ENCODE assay signal across 8 cellular contexts in the genomic region with DNA sequence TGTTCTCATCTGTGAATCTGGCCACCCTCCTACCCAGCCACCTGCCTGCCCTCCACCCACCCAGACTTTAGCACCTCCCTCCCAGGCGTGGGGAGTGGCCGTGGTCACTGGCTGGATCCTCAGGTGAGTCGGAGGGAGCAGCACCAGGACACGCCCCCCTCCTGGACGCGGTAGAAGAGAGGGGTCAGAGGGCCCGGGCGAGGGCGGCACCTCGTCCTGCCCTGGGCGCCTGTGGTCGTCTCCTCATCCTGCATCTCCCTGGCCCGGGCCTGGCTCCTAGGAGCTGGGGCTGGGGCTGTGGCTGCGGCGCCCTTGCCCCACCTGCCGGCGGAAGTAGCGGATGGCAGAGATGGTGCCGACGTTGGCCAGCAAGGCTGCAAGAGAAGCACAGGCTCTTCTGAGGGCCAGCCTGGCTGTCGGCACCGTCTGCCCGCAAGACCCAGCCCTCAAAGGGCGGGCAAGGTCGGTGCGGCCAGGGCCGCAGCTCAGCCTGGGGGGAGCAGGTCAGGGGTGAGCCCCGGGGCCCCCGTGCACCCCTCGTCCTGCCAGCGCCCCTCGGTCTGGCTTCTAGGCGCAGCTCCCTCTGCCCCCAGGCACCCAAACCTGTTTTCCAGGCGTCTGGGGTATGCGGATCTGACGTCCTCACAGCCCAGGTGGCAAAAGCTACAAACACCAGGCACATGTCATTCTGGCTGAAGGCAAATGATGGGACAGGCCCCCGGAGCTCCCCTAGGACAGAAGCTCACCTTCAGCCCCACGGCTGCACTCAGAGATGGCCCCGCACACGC. TPM values are rescaled to one million over a fixed set of nuclear protein-coding genes. Genes with fewer than 3 reads are reported as not detected.
DNase-seq lines count a peak whose midpoint lies in the region; ATAC-seq and TF ChIP-seq lines count a peak whose summit lies in the region.

No MANE protein-coding gene starts in this region.

- DNase-seq in A673 (ENCODE audit: low spot score) (peak; percentile 90), T-helper 1 cell (peak in 4 of 5 donors; percentile 46 to 71 (median 56)), left colon (peak; percentile 53 to 74), middle frontal gyrus (ENCODE audit: extremely low spot score, low spot score) (no peak)
- peak; percentile 44 for DNase-seq in stimulated activated CD8-positive, alpha-beta memory T cell treated with anti-CD3 and anti-CD28 coated beads, Interleukin-12 subunit alpha, Interleukin-12 subunit beta, amount 100 ng/mL, for 4 hours (ENCODE audit: low read depth)

- intact Hi-C loops in A673 (cut with micrococcal nuclease; ENCODE audit: unreplicated experiment) (loop anchor here (5.0 kb wide), 1 partner anchor 109 kb away; no protein-coding TSS in a partner anchor), left colon (cut with DNase I, micrococcal nuclease) (loop anchor here in 1 of 2 donors (10.0 kb wide), 1 partner anchor 61 kb away; no protein-coding TSS in a partner anchor)

- H3K9me3 ChIP-seq in A673 (ENCODE audit: low read depth, low read length, poor library complexity, severe bottlenecking), result no peaks in the 10 kb centered on the region
- no peaks in the 10 kb centered on the region for H3K9me3 ChIP-seq in Loucy (ENCODE audit: insufficient read depth, low read depth, low read length)

- H3K9me3 Mint-ChIP-seq in brain, result peaks cover 0 to 8% (median 3%) of the 10 kb centered on the region in 5 experiments

- H3K36me3 Mint-ChIP-seq in brain, result no peaks in the 10 kb centered on the region

- peak overlapping the region in 1 of 5 experiments; percentile 80 for H3K27ac Mint-ChIP-seq in brain

- peak; percentile 77 for TF ChIP-seq CTCF in A673 (conservative IDR thresholded peaks at IDR 0.05; ENCODE audit: low read depth, low read length)
- peak; percentile 69 for TF ChIP-seq CTCF in GM12873 (IDR thresholded peaks at IDR 0.05; ENCODE audit: insufficient read depth, low read depth, low read length, missing control alignments)
- peak; percentile 61 for TF ChIP-seq CTCF in Loucy (conservative IDR thresholded peaks at IDR 0.05; ENCODE audit: low read length)
- peak; percentile 88 to 90 for TF ChIP-seq CTCF in brain (conservative IDR thresholded peaks at IDR 0.05)

- H3K9ac ChIP-seq in Loucy (ENCODE audit: low read depth, low read length, poor library complexity, severe bottlenecking), result peak overlapping the region; percentile 41

- H3K4me1 Mint-ChIP-seq in brain, result peaks cover 5% of the 10 kb centered on the region

- H3K27me3 ChIP-seq in A673 (replicated peaks; ENCODE audit: insufficient read depth, low read depth, low read length, poor library complexity) (peaks cover 13% of the 10 kb centered on the region), Loucy (ENCODE audit: insufficient read depth, low read length, poor library complexity, severe bottlenecking) (no peaks in the 10 kb centered on the region)

- POLR2A ChIA-PET in A673 (lab: Charles Lee; ENCODE audit: low non-redundant PET), result no interaction called here

- no peaks in the 10 kb centered on the region for H3F3A ChIP-seq in Loucy (ENCODE audit: low read depth)

- BruUV-seq in A673 (replicated peaks; lab: Mats Ljungman, UMichigan), result no TSS peak

- peak overlapping the region; percentile 83 for H3K4me2 ChIP-seq in Loucy (ENCODE audit: low read depth, low read length, poor library complexity, severe bottlenecking)

- H3K36me3 ChIP-seq in A673 (ENCODE audit: insufficient read depth, low read length, poor library complexity, severe bottlenecking) (no peaks in the 10 kb centered on the region), Loucy (ENCODE audit: insufficient read depth, low read length) (no peaks in the 10 kb centered on the region)

- H3K27me3 Mint-ChIP-seq in brain, result peaks cover 11% of the 10 kb centered on the region

- peaks cover 8% of the 10 kb centered on the region for H3K4me1 ChIP-seq in A673 (ENCODE audit: insufficient read depth, low read length, poor library complexity, severe bottlenecking)
- H3K4me1 ChIP-seq in Loucy (ENCODE audit: insufficient read depth, low read length, poor library complexity, severe bottlenecking), result peaks cover 4% of the 10 kb centered on the region

- H3K4me3 Mint-ChIP-seq in brain, result peak overlapping the region in 4 of 5 experiments; percentile 40 to 60 (median 50)

- CTCF ChIA-PET in A673 (lab: Charles Lee), result interaction anchor here (0.5 to 1.0 kb wide), 2 partner anchors 71 to 266 kb away, joined by 4 read pairs; no protein-coding TSS in a partner anchor

- no peaks in the 10 kb centered on the region for H3K9me2 ChIP-seq in Loucy (replicated peaks; ENCODE audit: low read depth, low read length)

- H3K4me3 ChIP-seq in A673 (ENCODE audit: low read depth, low read length, poor library complexity, severe bottlenecking) (peak overlapping the region; percentile 48), Loucy (ENCODE audit: low read length, poor library complexity, severe bottlenecking) (peak overlapping the region; percentile 66)

- H4K20me1 ChIP-seq in Loucy (ENCODE audit: insufficient read depth, low read length, poor library complexity, severe bottlenecking), result no peaks in the 10 kb centered on the region

- H3K79me2 ChIP-seq in Loucy (ENCODE audit: insufficient read depth, low read length), result no peaks in the 10 kb centered on the region

- peak overlapping the region; percentile 66 for H2AFZ ChIP-seq in Loucy (ENCODE audit: low read length)

- H3K27ac ChIP-seq in A673 (ENCODE audit: low read depth, low read length, poor library complexity, severe bottlenecking), result peak overlapping the region; percentile 62

- ATAC-seq in left colon, result peak; percentile 87

RNA-seq across cellular contexts. Expression of a gene that starts 5.8 kb away (rescaled TPM):
- total RNA-seq in A673 (2021) (0.28 TPM in 1 of 2 replicates, not detected in the other), left colon (under 1 TPM in 1 of 2 donors, not detected in 1; 0.14 TPM)
- not detected for polyA plus RNA-seq in brain (ENCODE audit: insufficient read depth, low read depth, low replicate concordance)

RNA-seq across cellular contexts. Expression of a gene that starts 9.8 kb away (rescaled TPM):
- total RNA-seq in A673 (2021) (not detected in 2 replicates), left colon (under 1 TPM; 0.58 to 0.95 TPM)
- not detected for polyA plus RNA-seq in brain (ENCODE audit: insufficient read depth, low read depth, low replicate concordance)

RNA-seq across cellular contexts. Expression of a gene that starts 15.7 kb away (rescaled TPM):
- 43.3 and 48.3 TPM in 2 replicates for total RNA-seq in A673 (2021)
- 5.6 TPM for polyA plus RNA-seq in brain (ENCODE audit: insufficient read depth, low read depth, low replicate concordance)
- 10 to 100 TPM in 1 of 2 donors, 1 to 10 TPM in 1; 9.9 to 13.1 TPM for total RNA-seq in left colon

RNA-seq across cellular contexts. Expression of a gene that starts 17.0 kb away (rescaled TPM):
- total RNA-seq in A673 (2021) (197 and 214 TPM in 2 replicates), left colon (10 to 100 TPM; 42.8 to 48.5 TPM)
- polyA plus RNA-seq in brain (ENCODE audit: insufficient read depth, low read depth, low replicate concordance), result 85.8 TPM

RNA-seq across cellular contexts. Expression of a gene that starts 23.8 kb away (rescaled TPM):
- total RNA-seq in A673 (2021), result 18.5 and 20.8 TPM in 2 replicates
- 4.9 TPM for polyA plus RNA-seq in brain (ENCODE audit: insufficient read depth, low read depth, low replicate concordance)
- total RNA-seq in left colon, result 10 to 100 TPM; 19.5 to 24.2 TPM
